Comparison of ENCODE assay signal across 31 cellular contexts in genomic region chr18:10318686-10318960, GRCh38.
A peak's percentile ranks its signal among the peaks of the same experiment; 100 is the strongest.
DNase-seq lines count a peak whose midpoint lies in the region; ATAC-seq and TF ChIP-seq lines count a peak whose summit lies in the region.
"Had no signal": no experiment of that assay in that cellular context is flagged by ENCODE, and none has a peak within 500 bp of the region (broad histone marks: within the 10 kb centered on the region; RNA-seq: fewer than 3 reads in every experiment).

No MANE protein-coding gene starts in this region.

- H3K9ac ChIP-seq in HUES64 (ENCODE audit: low read depth, low read length): no peak overlapping the region
- no peak overlapping the region for H3K9ac ChIP-seq in neural progenitor cell

- H3K27me3 ChIP-seq in HUES64 (ENCODE audit: insufficient read depth, low read length) (no peaks in the 10 kb centered on the region), neural progenitor cell (no peaks in the 10 kb centered on the region)
- H3K27me3 ChIP-seq: adrenal gland, gastrocnemius medialis, hepatocyte had no signal

- ATAC-seq in esophagus mucosa (peak; percentile 49), HG03342 (IDR thresholded peaks at IDR 0.05; ENCODE audit: unreplicated experiment) (no peak), HG03565 (IDR thresholded peaks at IDR 0.05; ENCODE audit: unreplicated experiment) (no peak)
- ATAC-seq: activated CD8-positive, alpha-beta memory T cell treated with anti-CD3 and anti-CD28 coated beads, Interleukin-2, amount 10 ng/mL, durations not matched to agents 7 days and 5 days; PC-3; psoas muscle had no signal

- no peaks in the 10 kb centered on the region for H3K79me2 ChIP-seq in neural progenitor cell (ENCODE audit: low read depth)
- H3K79me2 ChIP-seq: hepatocyte had no signal

- DNase-seq in ELF-1 (ENCODE audit: low read depth, low spot score) (peak; percentile 16), neural progenitor cell (ENCODE audit: low spot score) (peak; percentile 19), kidney glomerular epithelial cell (lab: John Stamatoyannopoulos, UW) (no peak)
- DNase-seq in activated CD4-positive, alpha-beta T cell treated with anti-CD3 and anti-CD28 coated beads for 4 hours: no peak
- DNase-seq: activated CD4-positive, alpha-beta T cell treated with anti-CD3 and anti-CD28 coated beads, Interleukin-2, amount 50 U/mL, for 1 hour; activated CD8-positive, alpha-beta memory T cell treated with anti-CD3 and anti-CD28 coated beads, Interleukin-2, amount 10 ng/mL, durations not matched to agents 7 days and 5 days; activated naive CD4-positive, alpha-beta T cell; activated T-cell treated with anti-CD3 and anti-CD28 coated beads, Interleukin-2, amount 50 U/mL, for 48 hours; adrenal gland; CD4-positive, alpha-beta T cell; effector CD8-positive, alpha-beta T cell; erythroblast; Karpas-422; left ventricle myocardium inferior; MV-4-11; naive B cell; NCI-H1436 treated with DMSO at 0.1 percent for 48 hours; NCI-H2171; NCI-H510A; PC-3; psoas muscle; SHP77; WERI-Rb-1 had no signal

- H3K4me3 Mint-ChIP-seq in neural progenitor cell: no peak overlapping the region
- H3K4me3 Mint-ChIP-seq: activated CD8-positive, alpha-beta memory T cell treated with anti-CD3 and anti-CD28 coated beads, Interleukin-2, amount 10 ng/mL, durations not matched to agents 7 days and 5 days; brain; CD4-positive, alpha-beta T cell; stimulated activated naive CD8-positive, alpha-beta T cell treated with anti-CD3 and anti-CD28 coated beads, Interleukin-15, Interleukin-2, amounts not matched to agents 100 ng/mL and 50 ng/mL, for 24 hours had no signal

- no peak overlapping the region for H3K4me2 ChIP-seq in neural progenitor cell
- H3K4me2 ChIP-seq: hepatocyte had no signal

- no peak overlapping the region for H3K4me3 ChIP-seq in HUES64 (ENCODE audit: low read length)
- H3K4me3 ChIP-seq in neural progenitor cell: no peak overlapping the region
- H3K4me3 ChIP-seq: adrenal gland, gastrocnemius medialis, hepatocyte, left ventricle myocardium inferior, psoas muscle had no signal

- H3K36me3 ChIP-seq in HUES64 (ENCODE audit: insufficient read depth, low read length) (no peaks in the 10 kb centered on the region), neural progenitor cell (no peaks in the 10 kb centered on the region)
- H3K36me3 ChIP-seq: adrenal gland, gastrocnemius medialis, left ventricle myocardium inferior, WERI-Rb-1 had no signal

- H3K36me3 Mint-ChIP-seq in neural progenitor cell: peaks cover 7% of the 10 kb centered on the region
- H3K36me3 Mint-ChIP-seq: activated CD8-positive, alpha-beta memory T cell treated with anti-CD3 and anti-CD28 coated beads, Interleukin-2, amount 10 ng/mL, durations not matched to agents 7 days and 5 days; brain; naive B cell had no signal

- H3K4me1 Mint-ChIP-seq in neural progenitor cell: peaks cover 47% of the 10 kb centered on the region
- H3K4me1 Mint-ChIP-seq: activated CD8-positive, alpha-beta memory T cell treated with anti-CD3 and anti-CD28 coated beads, Interleukin-2, amount 10 ng/mL, durations not matched to agents 7 days and 5 days had no signal

- no peak overlapping the region for H2AFZ ChIP-seq in neural progenitor cell (replicated peaks)
- H2AFZ ChIP-seq: hepatocyte had no signal

- H3K27ac Mint-ChIP-seq in neural progenitor cell: no peak overlapping the region
- H3K27ac Mint-ChIP-seq: activated CD8-positive, alpha-beta memory T cell treated with anti-CD3 and anti-CD28 coated beads, Interleukin-2, amount 10 ng/mL, durations not matched to agents 7 days and 5 days; CD4-positive, alpha-beta T cell; stimulated activated naive CD8-positive, alpha-beta T cell treated with anti-CD3 and anti-CD28 coated beads, Interleukin-15, Interleukin-2, amounts not matched to agents 100 ng/mL and 50 ng/mL, for 24 hours had no signal

- H3K27me3 Mint-ChIP-seq in neural progenitor cell (ENCODE audit: insufficient read depth, low read depth): peaks cover 13% of the 10 kb centered on the region
- H3K27me3 Mint-ChIP-seq: activated CD8-positive, alpha-beta memory T cell treated with anti-CD3 and anti-CD28 coated beads, Interleukin-2, amount 10 ng/mL, durations not matched to agents 7 days and 5 days; CD4-positive, alpha-beta T cell; naive B cell; stimulated activated naive CD8-positive, alpha-beta T cell treated with anti-CD3 and anti-CD28 coated beads, Interleukin-15, Interleukin-2, amounts not matched to agents 100 ng/mL and 50 ng/mL, for 24 hours had no signal

- peaks cover 17% of the 10 kb centered on the region for H3K9me3 Mint-ChIP-seq in neural progenitor cell
- H3K9me3 Mint-ChIP-seq: CD4-positive, alpha-beta T cell; naive B cell; stimulated activated naive CD8-positive, alpha-beta T cell treated with anti-CD3 and anti-CD28 coated beads, Interleukin-15, Interleukin-2, amounts not matched to agents 100 ng/mL and 50 ng/mL, for 24 hours had no signal

- TF ChIP-seq CTCF in neural progenitor cell (IDR thresholded peaks at IDR 0.05): no peak

- H3K4me1 ChIP-seq in HUES64 (ENCODE audit: insufficient read depth, low read length): peaks cover 17% of the 10 kb centered on the region
- H3K4me1 ChIP-seq in neural progenitor cell: peaks cover 9% of the 10 kb centered on the region
- H3K4me1 ChIP-seq: adrenal gland, gastrocnemius medialis, left ventricle myocardium inferior, psoas muscle had no signal

- H3F3A ChIP-seq in neural progenitor cell (ENCODE audit: low read depth): no peaks in the 10 kb centered on the region

- H3K27ac ChIP-seq in HUES64 (ENCODE audit: low read depth, low read length) (peak overlapping the region; percentile 46; the same call in 1 of the 2 replicates), neural progenitor cell (no peak overlapping the region)
- H3K27ac ChIP-seq: adrenal gland, gastrocnemius medialis, hepatocyte, left ventricle myocardium inferior, psoas muscle, WERI-Rb-1 had no signal

- H3K9me3 ChIP-seq in HUES64 (ENCODE audit: insufficient read depth, low read depth, low read length): no peaks in the 10 kb centered on the region
- no peaks in the 10 kb centered on the region for H3K9me3 ChIP-seq in neural progenitor cell (ENCODE audit: low read depth)
- H3K9me3 ChIP-seq: adrenal gland, gastrocnemius medialis, left ventricle myocardium inferior, psoas muscle had no signal

- WGBS in HUES64: 6% methylated on average over 1 of the region's 3 CpGs

- H4K20me1 ChIP-seq in neural progenitor cell (ENCODE audit: low read depth): no peaks in the 10 kb centered on the region

Comparison
In these comparisons a context has a peak if more than half of its experiments do, and no peak if none do; other contexts are left out.
1. DNase-seq: peak in ELF-1 (single experiment) and neural progenitor cell (single experiment); none in activated CD4-positive, alpha-beta T cell treated with anti-CD3 and anti-CD28 coated beads for 4 hours (0 of 2) and kidney glomerular epithelial cell (single experiment).